Comparison of ENCODE assay signal across 11 cellular contexts in genomic region chr16:25691519-25692091, GRCh38. TPM values are rescaled to one million over a fixed set of nuclear protein-coding genes. Genes with fewer than 3 reads are reported as not detected.
DNase-seq lines count a peak whose midpoint lies in the region; ATAC-seq and TF ChIP-seq lines count a peak whose summit lies in the region.
"Had no signal": no experiment of that assay in that cellular context is flagged by ENCODE, and none has a peak within 500 bp of the region (broad histone marks: within the 10 kb centered on the region; RNA-seq: fewer than 3 reads in every experiment).

Gene HS3ST4, plus strand, starts transcription at chr16:25691959.

- no peak within 1 kb of the TSS for H3K4me3 ChIP-seq in RWPE2 (ENCODE audit: severe bottlenecking)
- H3K4me3 ChIP-seq in foreskin fibroblast (ENCODE audit: low read depth in 1 of 2, low read length in 2 of 2) = no peak within 1 kb of the TSS

- H3K4me1 Mint-ChIP-seq in activated T-cell treated with anti-CD3 and anti-CD28 coated beads, Interleukin-2, amount 50 U/mL, for 4 hours (ENCODE audit: low read depth) = peaks cover 10% of the 10 kb centered on the region
- peaks cover 13% of the 10 kb centered on the region for H3K4me1 Mint-ChIP-seq in stimulated activated naive CD8-positive, alpha-beta T cell treated with anti-CD3 and anti-CD28 coated beads, Interleukin-15, amount 100 ng/mL, for 72 hours

- peak in 1 of 2 donors; percentile 34 for ATAC-seq in activated T-cell treated with anti-CD3 and anti-CD28 coated beads, Interleukin-2, amount 50 U/mL, for 4 hours
- peak; percentile 41; the same call in 2 of the 3 replicates for ATAC-seq in RWPE2 (ENCODE audit: low read depth)
- ATAC-seq in stimulated activated naive CD8-positive, alpha-beta T cell treated with anti-CD3 and anti-CD28 coated beads, Interleukin-15, amount 100 ng/mL, for 72 hours = no peak
- ATAC-seq in HG02981 (IDR thresholded peaks at IDR 0.05; ENCODE audit: unreplicated experiment) = no peak

- TF ChIP-seq CTCF in RWPE2 (IDR thresholded peaks at IDR 0.05; ENCODE audit: poor library complexity, severe bottlenecking) (no peak), foreskin fibroblast (IDR thresholded peaks at IDR 0.05; ENCODE audit: low read depth, low read length) (no peak)

- peaks cover 66% of the 10 kb centered on the region for H3K27me3 ChIP-seq in RWPE2 (ENCODE audit: insufficient read depth, poor library complexity, severe bottlenecking)

- H3K9me3 Mint-ChIP-seq in activated T-cell treated with anti-CD3 and anti-CD28 coated beads, Interleukin-2, amount 50 U/mL, for 4 hours = no peaks in the 10 kb centered on the region
- no peaks in the 10 kb centered on the region for H3K9me3 Mint-ChIP-seq in stimulated activated naive CD8-positive, alpha-beta T cell treated with anti-CD3 and anti-CD28 coated beads, Interleukin-15, amount 100 ng/mL, for 72 hours

- no peaks in the 10 kb centered on the region for H3K9me3 ChIP-seq in RWPE2 (ENCODE audit: severe bottlenecking)

- H3K36me3 Mint-ChIP-seq in activated T-cell treated with anti-CD3 and anti-CD28 coated beads, Interleukin-2, amount 50 U/mL, for 4 hours (ENCODE audit: insufficient read depth) = no peaks in the 10 kb centered on the region

- DNase-seq in activated T-cell treated with anti-CD3 and anti-CD28 coated beads, Interleukin-2, amount 50 U/mL, for 4 hours = no peak
- DNase-seq in activated T-cell treated with anti-CD3 and anti-CD28 coated beads, Interleukin-2, amount 50 U/mL, for 48 hours = no peak
- DNase-seq in RWPE2 (ENCODE audit: low spot score) = no peak
- peak; percentile 58 for DNase-seq in iPS-NIHi7 (ENCODE audit: extremely low spot score)
- DNase-seq in stimulated activated naive CD8-positive, alpha-beta T cell treated with anti-CD3 and anti-CD28 coated beads, Interleukin-15, amount 100 ng/mL, for 72 hours = no peak
- no peak for DNase-seq in T-helper 2 cell
- no peak for DNase-seq in foreskin fibroblast

- H3K27ac ChIP-seq in RWPE2 (ENCODE audit: poor library complexity, severe bottlenecking) = no peak within 1 kb of the TSS
- H3K27ac ChIP-seq: C4-2B had no signal

- H3K4me1 ChIP-seq in RWPE2 (ENCODE audit: insufficient read depth, poor library complexity, severe bottlenecking) = no peaks in the 10 kb centered on the region

- H3K27me3 Mint-ChIP-seq in activated T-cell treated with anti-CD3 and anti-CD28 coated beads, Interleukin-2, amount 50 U/mL, for 4 hours (ENCODE audit: low read depth) = peaks cover 61% of the 10 kb centered on the region
- peaks cover 91% of the 10 kb centered on the region for H3K27me3 Mint-ChIP-seq in stimulated activated naive CD8-positive, alpha-beta T cell treated with anti-CD3 and anti-CD28 coated beads, Interleukin-15, amount 100 ng/mL, for 72 hours

- no peaks in the 10 kb centered on the region for H3K36me3 ChIP-seq in RWPE2 (ENCODE audit: low read depth)

- peak within 1 kb of the TSS in 1 of 2 donors; percentile 37 for H3K27ac Mint-ChIP-seq in stimulated activated naive CD8-positive, alpha-beta T cell treated with anti-CD3 and anti-CD28 coated beads, Interleukin-15, amount 100 ng/mL, for 72 hours

- H3K4me3 Mint-ChIP-seq in activated T-cell treated with anti-CD3 and anti-CD28 coated beads, Interleukin-2, amount 50 U/mL, for 4 hours = peak within 1 kb of the TSS; percentile 19
- H3K4me3 Mint-ChIP-seq in stimulated activated naive CD8-positive, alpha-beta T cell treated with anti-CD3 and anti-CD28 coated beads, Interleukin-15, amount 100 ng/mL, for 72 hours = peak within 1 kb of the TSS; percentile 49 to 63

RNA-seq across cellular contexts. Expression of gene HS3ST4, which starts in this region (rescaled TPM):
- not detected for total RNA-seq in activated T-cell treated with anti-CD3 and anti-CD28 coated beads, Interleukin-2, amount 50 U/mL, for 4 hours
- total RNA-seq: glomerular endothelial cell, RPMI7951 had no signal
